In the genomic region with DNA sequence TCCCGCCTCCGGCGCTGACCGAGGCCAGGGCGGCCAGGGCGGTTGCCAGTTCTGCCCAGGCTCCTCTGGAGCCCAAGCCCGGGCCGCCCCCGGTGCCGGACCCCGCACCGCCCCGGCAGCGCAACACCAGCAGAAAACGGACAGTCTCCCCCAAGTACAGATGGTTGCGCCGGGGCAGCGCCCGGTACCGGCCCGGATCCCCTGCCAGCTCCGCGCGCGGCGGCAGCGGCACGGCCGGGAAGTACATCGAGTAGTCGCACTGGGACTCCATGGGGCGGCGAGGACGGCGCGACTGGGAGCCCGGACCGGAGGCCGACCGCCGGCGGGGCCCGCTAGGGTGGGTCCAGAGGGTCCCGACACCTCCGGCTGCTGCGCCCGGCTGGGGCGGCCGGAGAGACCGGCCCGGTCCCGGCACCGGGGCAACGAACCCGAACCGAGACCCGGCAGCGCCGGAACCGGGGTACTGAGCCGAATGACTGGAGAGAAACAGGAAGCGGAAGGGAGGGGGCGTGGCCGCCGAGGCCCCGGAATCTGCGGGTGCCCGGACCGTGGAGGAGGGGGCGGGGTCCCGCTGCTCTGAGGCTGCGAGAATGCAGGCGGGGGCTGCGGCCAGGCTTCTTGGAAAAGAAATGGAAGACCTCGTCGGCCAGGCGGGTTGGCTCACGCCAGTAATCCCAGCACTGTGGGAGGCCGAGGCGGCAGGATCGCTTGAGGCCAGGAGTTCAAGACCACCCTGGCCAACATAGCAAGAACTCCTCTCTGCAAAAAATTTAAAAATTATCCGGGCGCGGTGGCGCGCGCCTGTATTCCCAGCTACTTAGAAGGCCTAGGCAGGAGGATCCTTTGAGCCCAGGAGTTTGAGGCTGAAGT, we compare ENCODE assay signal across 8 cellular contexts. TPM values are rescaled to one million over a fixed set of nuclear protein-coding genes. Genes with fewer than 3 reads are reported as not detected.
DNase-seq lines count a peak whose midpoint lies in the region; ATAC-seq and TF ChIP-seq lines count a peak whose summit lies in the region.

A gene with protein sequence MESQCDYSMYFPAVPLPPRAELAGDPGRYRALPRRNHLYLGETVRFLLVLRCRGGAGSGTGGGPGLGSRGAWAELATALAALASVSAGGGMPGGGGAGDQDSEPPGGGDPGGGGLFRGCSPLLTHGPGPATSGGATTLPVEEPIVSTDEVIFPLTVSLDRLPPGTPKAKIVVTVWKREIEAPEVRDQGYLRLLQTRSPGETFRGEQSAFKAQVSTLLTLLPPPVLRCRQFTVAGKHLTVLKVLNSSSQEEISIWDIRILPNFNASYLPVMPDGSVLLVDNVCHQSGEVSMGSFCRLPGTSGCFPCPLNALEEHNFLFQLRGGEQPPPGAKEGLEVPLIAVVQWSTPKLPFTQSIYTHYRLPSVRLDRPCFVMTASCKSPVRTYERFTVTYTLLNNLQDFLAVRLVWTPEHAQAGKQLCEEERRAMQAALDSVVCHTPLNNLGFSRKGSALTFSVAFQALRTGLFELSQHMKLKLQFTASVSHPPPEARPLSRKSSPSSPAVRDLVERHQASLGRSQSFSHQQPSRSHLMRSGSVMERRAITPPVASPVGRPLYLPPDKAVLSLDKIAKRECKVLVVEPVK (minus strand): TSS at position 495 of the 870 bp plus-strand sequence. CDS start 224 bp downstream, at position 271.

- H3K27ac Mint-ChIP-seq in Calu3 (ENCODE audit: unreplicated experiment) = peak within 1 kb of the TSS; percentile 60

- peak within 1 kb of the TSS; percentile 70 for H3K4me3 Mint-ChIP-seq in Calu3 (ENCODE audit: low read depth, unreplicated experiment)
- H3K4me3 Mint-ChIP-seq in activated T-cell treated with anti-CD3 and anti-CD28 coated beads, Interleukin-2, amount 50 U/mL, for 4 hours = peak within 1 kb of the TSS; percentile 84

- TF ChIP-seq CTCF in Calu3 (IDR thresholded peaks at IDR 0.05; ENCODE audit: unreplicated experiment) = no peak
- TF ChIP-seq CTCF in Peyer's patch (IDR thresholded peaks at IDR 0.05) = peak in 2 of 6 experiments; percentile 7 to 16

- H3K36me3 ChIP-seq in Peyer's patch (peaks cover 0 to 27% (median 0%) of the 10 kb centered on the region in 3 donors), mucosa of stomach (ENCODE audit: control insufficient read depth, insufficient read depth, low read length) (peaks cover 5% of the 10 kb centered on the region)

- no TSS peak for BruUV-seq in Calu3 (replicated peaks; lab: Mats Ljungman, UMichigan)

- H3K9me3 ChIP-seq in Peyer's patch (no peaks in the 10 kb centered on the region), mucosa of stomach (ENCODE audit: control insufficient read depth, low read length) (no peaks in the 10 kb centered on the region)

- peaks cover 0 to 50% (median 13%) of the 10 kb centered on the region in 4 donors for H3K4me1 ChIP-seq in Peyer's patch
- H3K4me1 ChIP-seq in mucosa of stomach (ENCODE audit: control insufficient read depth, insufficient read depth, low read length) = peaks cover 51% of the 10 kb centered on the region

- CTCF ChIA-PET in Calu3 (lab: Charles Lee) = no interaction called here

- DNase-seq in Calu3 (peak; percentile 92), KG1 (lab: John Stamatoyannopoulos, UW) (peak; percentile 7), Peyer's patch (peak; percentile 95 to 97 (median 96))
- DNase-seq in activated T-cell treated with anti-CD3 and anti-CD28 coated beads, Interleukin-2, amount 50 U/mL, for 4 hours = peak; percentile 89
- peak; percentile 97 for DNase-seq in stimulated activated CD8-positive, alpha-beta memory T cell treated with anti-CD3 and anti-CD28 coated beads, Interleukin-4, amount 100 ng/mL, for 48 hours

- intact Hi-C loops in Calu3 (cut with micrococcal nuclease; ENCODE audit: unreplicated experiment) = no loop called here

- no peaks in the 10 kb centered on the region for H3K27me3 ChIP-seq in Peyer's patch
- H3K27me3 ChIP-seq in mucosa of stomach (ENCODE audit: control insufficient read depth, insufficient read depth, low read length) = no peaks in the 10 kb centered on the region

- peaks cover 38% of the 10 kb centered on the region for H3K36me3 Mint-ChIP-seq in Calu3 (ENCODE audit: insufficient read depth, unreplicated experiment)
- H3K36me3 Mint-ChIP-seq in activated T-cell treated with anti-CD3 and anti-CD28 coated beads, Interleukin-2, amount 50 U/mL, for 4 hours (ENCODE audit: insufficient read depth) = peaks cover 14% of the 10 kb centered on the region

- peak within 1 kb of the TSS; percentile 77 to 95 (median 86) for H3K27ac ChIP-seq in Peyer's patch

- no peaks in the 10 kb centered on the region for H3K4me1 Mint-ChIP-seq in Calu3 (ENCODE audit: low read depth, unreplicated experiment)
- H3K4me1 Mint-ChIP-seq in activated T-cell treated with anti-CD3 and anti-CD28 coated beads, Interleukin-2, amount 50 U/mL, for 4 hours (ENCODE audit: low read depth) = peaks cover 52% of the 10 kb centered on the region

- no peaks in the 10 kb centered on the region for H3K9me3 Mint-ChIP-seq in Calu3 (ENCODE audit: low read depth, unreplicated experiment)
- H3K9me3 Mint-ChIP-seq in activated T-cell treated with anti-CD3 and anti-CD28 coated beads, Interleukin-2, amount 50 U/mL, for 4 hours = no peaks in the 10 kb centered on the region

- ATAC-seq in GM21576 (IDR thresholded peaks at IDR 0.05; ENCODE audit: unreplicated experiment) (peak; percentile 75), esophagus mucosa (peak; percentile 65)
- peak; percentile 91 to 92 for ATAC-seq in activated T-cell treated with anti-CD3 and anti-CD28 coated beads, Interleukin-2, amount 50 U/mL, for 4 hours

- TF ChIP-seq POLR2A in Peyer's patch (IDR thresholded peaks at IDR 0.05) = peak; percentile 49 to 61

- H3K4me3 ChIP-seq in Peyer's patch (peak within 1 kb of the TSS; percentile 80 to 95 (median 84)), mucosa of stomach (ENCODE audit: low read length) (peak within 1 kb of the TSS; percentile 56)

- H3K27me3 Mint-ChIP-seq in Calu3 (ENCODE audit: unreplicated experiment) = no peaks in the 10 kb centered on the region
- no peaks in the 10 kb centered on the region for H3K27me3 Mint-ChIP-seq in activated T-cell treated with anti-CD3 and anti-CD28 coated beads, Interleukin-2, amount 50 U/mL, for 4 hours (ENCODE audit: low read depth)

- H3K9ac ChIP-seq in mucosa of stomach (ENCODE audit: low read length) = peak within 1 kb of the TSS; percentile 86

RNA-seq across cellular contexts. Expression of the gene that starts here (rescaled TPM):
- total RNA-seq in Calu3 (2022) = 17.4 and 17.5 TPM in 2 replicates
- 100 to 1,000 TPM in 1 of 4 donors, 10 to 100 TPM in 3; 57.6 to 123 (median 69.8) TPM for total RNA-seq in Peyer's patch
- 10 to 100 TPM; 41.9 to 45.6 (median 43.6) TPM for total RNA-seq in activated T-cell treated with anti-CD3 and anti-CD28 coated beads, Interleukin-2, amount 50 U/mL, for 4 hours
- 16.3 TPM for total RNA-seq in esophagus mucosa

Comparison
In these comparisons a context has a peak if more than half of its experiments do, and no peak if none do; other contexts are left out.
1. Peak in every context shown above with its lines: DNase-seq, ATAC-seq, H3K4me3 ChIP-seq and H3K27ac ChIP-seq.
2. DNase-seq: peak in every context shown above with its lines; median percentile 97 in stimulated activated CD8-positive, alpha-beta memory T cell treated with anti-CD3 and anti-CD28 coated beads, Interleukin-4, amount 100 ng/mL, for 48 hours; 96 in Peyer's patch; 92 in Calu3; 89 in activated T-cell treated with anti-CD3 and anti-CD28 coated beads, Interleukin-2, amount 50 U/mL, for 4 hours; 7 in KG1.